ENCODE assay signal across 10 cellular contexts in the genomic region with DNA sequence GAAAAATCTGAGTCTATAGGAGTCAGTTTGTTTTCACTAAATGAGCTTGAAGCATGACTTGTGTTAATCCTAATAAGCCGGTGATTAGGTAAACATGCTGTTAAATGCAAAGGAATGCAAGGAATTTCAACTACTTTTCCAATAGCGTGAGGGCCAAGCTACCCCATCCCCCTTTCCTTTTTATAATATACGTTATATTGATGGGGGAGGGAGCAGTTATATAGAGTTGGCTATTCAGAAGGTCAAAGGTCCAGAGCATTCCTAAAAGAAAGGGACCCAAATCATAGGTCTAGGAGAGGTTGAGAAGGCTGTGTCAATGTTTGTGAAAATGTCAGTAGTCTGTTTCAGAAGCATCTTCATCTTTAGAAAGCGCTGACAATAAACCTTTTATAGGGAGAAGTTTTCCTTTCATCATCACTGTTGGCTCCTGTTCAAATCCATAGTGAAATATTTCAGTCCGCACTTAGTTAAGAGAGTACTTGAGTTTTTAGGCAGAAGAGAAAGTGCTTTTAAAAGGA. TPM values are rescaled to one million over a fixed set of nuclear protein-coding genes. Genes with fewer than 3 reads are reported as not detected.
DNase-seq lines count a peak whose midpoint lies in the region; ATAC-seq, FAIRE-seq and TF ChIP-seq lines count a peak whose summit lies in the region.
"Had no signal": no experiment of that assay in that cellular context is flagged by ENCODE, and none has a peak within 500 bp of the region (broad histone marks: within the 10 kb centered on the region; RNA-seq: fewer than 3 reads in every experiment).

No MANE protein-coding gene starts in this region.

- H3K4me3 Mint-ChIP-seq in MCF 10A (ENCODE audit: unreplicated experiment) = peak overlapping the region; percentile 31
- H3K4me3 Mint-ChIP-seq: CD4-positive, CD25-positive, alpha-beta regulatory T cell had no signal

- CTCF ChIA-PET in A549 (lab: Yijun Ruan, JAX) (interaction anchor here (1.1 to 2.4 kb wide), 5 partner anchors 11 to 109 kb away, joined by 3 to 7 read pairs (median 6); no protein-coding TSS in a partner anchor), MCF 10A (lab: Yijun Ruan, JAX) (interaction anchor here (0.8 to 2.5 kb wide), 19 partner anchors 10 to 639 kb away, joined by 3 to 13 read pairs (median 4); partner anchors contain the start of gene DDAH1)

- peak in 1 of 2 experiments; percentile 69 for DNase-seq in A549 (ENCODE audit: low read depth in 1 of 2, low spot score in 1 of 2)
- DNase-seq in HK-2 (ENCODE audit: unreplicated experiment) = peak; percentile 51
- peak; percentile 78 for DNase-seq in MCF 10A (ENCODE audit: unreplicated experiment)
- DNase-seq in left lung = no peak
- DNase-seq in NCI-H1092 treated with DMSO at 0.1 percent for 48 hours (lab: John Stamatoyannopoulos, UW) = no peak
- DNase-seq in amygdala (lab: John Stamatoyannopoulos, UW) = no peak
- no peak for DNase-seq in NCI-H69 (lab: John Stamatoyannopoulos, UW)
- DNase-seq: CD4-positive, CD25-positive, alpha-beta regulatory T cell; head of caudate nucleus had no signal

- H3K27ac ChIP-seq in A549 (peak overlapping the region; percentile 99 to 100), left lung (peak overlapping the region; percentile 27 to 91)

- H3K4me1 Mint-ChIP-seq in MCF 10A (ENCODE audit: insufficient read depth, unreplicated experiment) = peaks cover 42% of the 10 kb centered on the region

- no peak for FAIRE-seq in A549 (lab: Jason Lieb, UNC)

- ATAC-seq in A549 = peak; percentile 2 to 5; a peak in 3 of 6 replicates
- ATAC-seq in left lung = no peak
- no peak for ATAC-seq in GM21528 (IDR thresholded peaks at IDR 0.05; ENCODE audit: low FRiP score, unreplicated experiment)

- WGBS in A549 (ENCODE audit: missing lambda C conversion rate) = 3% methylated on average over 5 of the region's 5 CpGs

- H3K4me2 ChIP-seq in A549 = peak overlapping the region; percentile 90

- TF ChIP-seq CTCF in A549 (IDR thresholded peaks at IDR 0.05) (no peak), MCF 10A (IDR thresholded peaks at IDR 0.05; ENCODE audit: unreplicated experiment) (no peak), left lung (IDR thresholded peaks at IDR 0.05) (no peak)

- TF ChIP-seq EP300 in A549 (IDR thresholded peaks at IDR 0.05) = peak in 1 of 2 experiments; percentile 32; a peak in 1 of 5 replicates

- H3K36me3 Mint-ChIP-seq in MCF 10A (ENCODE audit: insufficient read depth, unreplicated experiment) = peaks cover 64% of the 10 kb centered on the region
- H3K36me3 Mint-ChIP-seq: CD4-positive, CD25-positive, alpha-beta regulatory T cell had no signal

- intact Hi-C loops in MCF 10A (cut with micrococcal nuclease) (loop anchor here (1.0 to 5.0 kb wide), 3 partner anchors 23 to 108 kb away; no protein-coding TSS in a partner anchor), left lung (cut with DNase I) (loop anchor here in 1 of 2 donors (10.0 kb wide), 2 partner anchors 110 to 280 kb away; no protein-coding TSS in a partner anchor)

- H3K9me3 ChIP-seq in A549 = no peaks in the 10 kb centered on the region
- no peaks in the 10 kb centered on the region for H3K9me3 ChIP-seq in left lung

- peaks cover 0 to 9% of the 10 kb centered on the region in 2 donors for H3K36me3 ChIP-seq in left lung

- 0 out of 5 replicates have a peak, but pooled peaks of 1 of the 2 experiments have one; percentile 11 for TF ChIP-seq RAD21 in A549 (conservative IDR thresholded peaks at IDR 0.05 in 1 of 2, IDR thresholded peaks at IDR 0.05 in 1 of 2)

- H3K4me1 ChIP-seq in A549 = peaks cover 44% of the 10 kb centered on the region
- peaks cover 8 to 37% of the 10 kb centered on the region in 2 donors for H3K4me1 ChIP-seq in left lung

- peaks cover 0 to 28% of the 10 kb centered on the region in 2 donors for H3K27me3 ChIP-seq in left lung

- no peaks in the 10 kb centered on the region for H3K9me3 Mint-ChIP-seq in MCF 10A (ENCODE audit: unreplicated experiment)

- BruUV-seq in MCF 10A (replicated peaks; lab: Mats Ljungman, UMichigan) = no TSS peak

- POLR2A ChIA-PET in A549 (lab: Yijun Ruan, JAX) = interaction anchor here (0.6 to 4.4 kb wide), 5 partner anchors 22 to 265 kb away, joined by 3 to 25 read pairs (median 7); partner anchors contain the start of gene ZNHIT6
- POLR2A ChIA-PET in MCF 10A (lab: Yijun Ruan, JAX) = interaction anchor here (0.9 to 3.2 kb wide), 10 partner anchors 9 to 308 kb away, joined by 3 to 30 read pairs (median 4); partner anchors contain the start of gene BCL10

- H3K4me3 ChIP-seq in A549 (peak overlapping the region; percentile 83; the same call in 2 of the 3 replicates), left lung (no peak overlapping the region)

- no peak overlapping the region for H3K27ac Mint-ChIP-seq in MCF 10A (ENCODE audit: low read depth, unreplicated experiment)
- H3K27ac Mint-ChIP-seq: CD4-positive, CD25-positive, alpha-beta regulatory T cell had no signal

- TF ChIP-seq POLR2A in A549 (IDR thresholded peaks at IDR 0.05; ENCODE audit: low read length) = no peak

- H3K27me3 Mint-ChIP-seq in MCF 10A (ENCODE audit: insufficient read depth, unreplicated experiment) = no peaks in the 10 kb centered on the region

TF ChIP-seq in A549, 52 proteins besides CTCF, POLR2A, EP300 and RAD21 (continues in another document):
- TF ChIP-seq RNF2 (IDR thresholded peaks at IDR 0.05; ENCODE audit: borderline replicate concordance, low read depth) (no peak), CHD2 (IDR thresholded peaks at IDR 0.05; ENCODE audit: low read length, partially characterized antibody) (peak; percentile 19), FOXS1 (CRISPR knock-in tag; IDR thresholded peaks at IDR 0.05) (peak; percentile 74; the same call in 1 of the 2 replicates), ZC3H11A (IDR thresholded peaks at IDR 0.05) (no peak), PBX3 (IDR thresholded peaks at IDR 0.05) (peak; percentile 4; the same call in 1 of the 2 replicates), HEYL (CRISPR knock-in tag; IDR thresholded peaks at IDR 0.05) (no peak), TFCP2L1 (CRISPR knock-in tag; IDR thresholded peaks at IDR 0.05) (peak; percentile 98), CEBPB (IDR thresholded peaks at IDR 0.05) (no peak; a peak in 2 of 4 replicates), ZFP36 (IDR thresholded peaks at IDR 0.05; ENCODE audit: borderline replicate concordance, partially characterized antibody) (no peak), CBX8 (IDR thresholded peaks at IDR 0.05) (no peak), NFE2L2 (conservative IDR thresholded peaks at IDR 0.05; ENCODE audit: low read length) (no peak), PHF8 (IDR thresholded peaks at IDR 0.05; ENCODE audit: borderline replicate concordance, low read depth) (no peak), EHF (CRISPR knock-in tag; IDR thresholded peaks at IDR 0.05) (0 out of 2 replicates have a peak, but pooled peaks have one; percentile 22), USF2 (IDR thresholded peaks at IDR 0.05) (no peak), NPAS2 (CRISPR knock-in tag; IDR thresholded peaks at IDR 0.05; ENCODE audit: borderline replicate concordance) (no peak), CBX2 (IDR thresholded peaks at IDR 0.05; ENCODE audit: borderline replicate concordance, low read depth) (no peak)
- TF ChIP-seq, protein P1, sequence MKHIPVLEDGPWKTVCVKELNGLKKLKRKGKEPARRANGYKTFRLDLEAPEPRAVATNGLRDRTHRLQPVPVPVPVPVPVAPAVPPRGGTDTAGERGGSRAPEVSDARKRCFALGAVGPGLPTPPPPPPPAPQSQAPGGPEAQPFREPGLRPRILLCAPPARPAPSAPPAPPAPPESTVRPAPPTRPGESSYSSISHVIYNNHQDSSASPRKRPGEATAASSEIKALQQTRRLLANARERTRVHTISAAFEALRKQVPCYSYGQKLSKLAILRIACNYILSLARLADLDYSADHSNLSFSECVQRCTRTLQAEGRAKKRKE (CRISPR knock-in tag; IDR thresholded peaks at IDR 0.05; ENCODE audit: low read depth) = peak; percentile 81
- TF ChIP-seq, protein P2, sequence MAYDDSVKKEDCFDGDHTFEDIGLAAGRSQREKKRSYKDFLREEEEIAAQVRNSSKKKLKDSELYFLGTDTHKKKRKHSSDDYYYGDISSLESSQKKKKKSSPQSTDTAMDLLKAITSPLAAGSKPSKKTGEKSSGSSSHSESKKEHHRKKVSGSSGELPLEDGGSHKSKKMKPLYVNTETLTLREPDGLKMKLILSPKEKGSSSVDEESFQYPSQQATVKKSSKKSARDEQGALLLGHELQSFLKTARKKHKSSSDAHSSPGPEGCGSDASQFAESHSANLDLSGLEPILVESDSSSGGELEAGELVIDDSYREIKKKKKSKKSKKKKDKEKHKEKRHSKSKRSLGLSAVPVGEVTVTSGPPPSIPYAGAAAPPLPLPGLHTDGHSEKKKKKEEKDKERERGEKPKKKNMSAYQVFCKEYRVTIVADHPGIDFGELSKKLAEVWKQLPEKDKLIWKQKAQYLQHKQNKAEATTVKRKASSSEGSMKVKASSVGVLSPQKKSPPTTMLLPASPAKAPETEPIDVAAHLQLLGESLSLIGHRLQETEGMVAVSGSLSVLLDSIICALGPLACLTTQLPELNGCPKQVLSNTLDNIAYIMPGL (CRISPR knock-in tag; IDR thresholded peaks at IDR 0.05; ENCODE audit: borderline replicate concordance) = peak; percentile 17

RNA-seq across cellular contexts. Expression of gene CCN1, which starts 3.8 kb away (rescaled TPM):
- 46.5 and 57.2 TPM in 2 replicates for polyA plus RNA-seq in A549 (2011; rRNA removed)
- 82.1 and 97.6 TPM in 2 replicates for polyA plus RNA-seq in A549 (2012; cell fraction: cytosol; rRNA removed)
- polyA plus RNA-seq in A549 (2012; cell fraction: nucleus; rRNA removed) = 197 and 256 TPM in 2 replicates
- 58.1 to 90.6 TPM (median 62.5 TPM) in 3 replicates for polyA plus RNA-seq in A549 (2017; fragmentation: RNase III; extraction: RNeasy Plus Mini Kit Qiagen cat#74134 plus additional on column Dnase treatment)
- polyA minus RNA-seq in A549 (2011; rRNA and poly(A)+ RNA removed) = 31.6 and 37.0 TPM in 2 replicates
- 37.3 and 90.2 TPM in 2 replicates for total RNA-seq in MCF 10A (2022)
- total RNA-seq in left lung = 100 to 1,000 TPM; 163 to 554 TPM
- total RNA-seq: CD4-positive, CD25-positive, alpha-beta regulatory T cell had no signal
- polyA plus RNA-seq: CD4-positive, CD25-positive, alpha-beta regulatory T cell had no signal

Comparison
In these comparisons a context has a peak if more than half of its experiments do, and no peak if none do; other contexts are left out.
1. ATAC-seq: peak in A549 (2 of 2); none in left lung (single experiment) and GM21528 (single experiment).
2. DNase-seq: peak in HK-2 (single experiment) and MCF 10A (single experiment); none in left lung (0 of 2), NCI-H1092 treated with DMSO at 0.1 percent for 48 hours (single experiment), amygdala (0 of 56) and NCI-H69 (single experiment).